1 cellular context compared by ENCODE assay signal in the genomic region with DNA sequence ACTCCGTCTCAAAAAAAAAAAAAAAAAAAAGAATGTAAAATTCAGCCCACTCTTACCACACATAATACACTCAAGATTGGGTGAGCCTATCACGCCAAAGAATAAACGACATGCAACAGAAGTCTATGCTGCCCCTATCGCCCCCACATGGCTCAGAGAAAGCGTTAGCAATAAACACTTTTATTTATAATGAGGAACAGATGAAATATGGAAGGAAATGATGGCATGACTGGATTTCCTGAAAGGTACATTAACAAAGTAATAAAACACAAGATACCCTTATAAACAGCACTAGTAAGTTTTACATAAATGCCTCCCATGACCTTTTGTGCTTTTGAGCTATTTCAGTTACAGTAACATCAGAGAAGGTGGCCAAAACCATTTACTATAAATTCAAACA.
TF ChIP-seq lines count a peak whose summit lies in the region.

No MANE protein-coding gene starts in this region.

TF ChIP-seq in K562, 482 proteins besides CTCF, POLR2A, EP300 and RAD21 (continued from another document):
- TF ChIP-seq, protein P1, sequence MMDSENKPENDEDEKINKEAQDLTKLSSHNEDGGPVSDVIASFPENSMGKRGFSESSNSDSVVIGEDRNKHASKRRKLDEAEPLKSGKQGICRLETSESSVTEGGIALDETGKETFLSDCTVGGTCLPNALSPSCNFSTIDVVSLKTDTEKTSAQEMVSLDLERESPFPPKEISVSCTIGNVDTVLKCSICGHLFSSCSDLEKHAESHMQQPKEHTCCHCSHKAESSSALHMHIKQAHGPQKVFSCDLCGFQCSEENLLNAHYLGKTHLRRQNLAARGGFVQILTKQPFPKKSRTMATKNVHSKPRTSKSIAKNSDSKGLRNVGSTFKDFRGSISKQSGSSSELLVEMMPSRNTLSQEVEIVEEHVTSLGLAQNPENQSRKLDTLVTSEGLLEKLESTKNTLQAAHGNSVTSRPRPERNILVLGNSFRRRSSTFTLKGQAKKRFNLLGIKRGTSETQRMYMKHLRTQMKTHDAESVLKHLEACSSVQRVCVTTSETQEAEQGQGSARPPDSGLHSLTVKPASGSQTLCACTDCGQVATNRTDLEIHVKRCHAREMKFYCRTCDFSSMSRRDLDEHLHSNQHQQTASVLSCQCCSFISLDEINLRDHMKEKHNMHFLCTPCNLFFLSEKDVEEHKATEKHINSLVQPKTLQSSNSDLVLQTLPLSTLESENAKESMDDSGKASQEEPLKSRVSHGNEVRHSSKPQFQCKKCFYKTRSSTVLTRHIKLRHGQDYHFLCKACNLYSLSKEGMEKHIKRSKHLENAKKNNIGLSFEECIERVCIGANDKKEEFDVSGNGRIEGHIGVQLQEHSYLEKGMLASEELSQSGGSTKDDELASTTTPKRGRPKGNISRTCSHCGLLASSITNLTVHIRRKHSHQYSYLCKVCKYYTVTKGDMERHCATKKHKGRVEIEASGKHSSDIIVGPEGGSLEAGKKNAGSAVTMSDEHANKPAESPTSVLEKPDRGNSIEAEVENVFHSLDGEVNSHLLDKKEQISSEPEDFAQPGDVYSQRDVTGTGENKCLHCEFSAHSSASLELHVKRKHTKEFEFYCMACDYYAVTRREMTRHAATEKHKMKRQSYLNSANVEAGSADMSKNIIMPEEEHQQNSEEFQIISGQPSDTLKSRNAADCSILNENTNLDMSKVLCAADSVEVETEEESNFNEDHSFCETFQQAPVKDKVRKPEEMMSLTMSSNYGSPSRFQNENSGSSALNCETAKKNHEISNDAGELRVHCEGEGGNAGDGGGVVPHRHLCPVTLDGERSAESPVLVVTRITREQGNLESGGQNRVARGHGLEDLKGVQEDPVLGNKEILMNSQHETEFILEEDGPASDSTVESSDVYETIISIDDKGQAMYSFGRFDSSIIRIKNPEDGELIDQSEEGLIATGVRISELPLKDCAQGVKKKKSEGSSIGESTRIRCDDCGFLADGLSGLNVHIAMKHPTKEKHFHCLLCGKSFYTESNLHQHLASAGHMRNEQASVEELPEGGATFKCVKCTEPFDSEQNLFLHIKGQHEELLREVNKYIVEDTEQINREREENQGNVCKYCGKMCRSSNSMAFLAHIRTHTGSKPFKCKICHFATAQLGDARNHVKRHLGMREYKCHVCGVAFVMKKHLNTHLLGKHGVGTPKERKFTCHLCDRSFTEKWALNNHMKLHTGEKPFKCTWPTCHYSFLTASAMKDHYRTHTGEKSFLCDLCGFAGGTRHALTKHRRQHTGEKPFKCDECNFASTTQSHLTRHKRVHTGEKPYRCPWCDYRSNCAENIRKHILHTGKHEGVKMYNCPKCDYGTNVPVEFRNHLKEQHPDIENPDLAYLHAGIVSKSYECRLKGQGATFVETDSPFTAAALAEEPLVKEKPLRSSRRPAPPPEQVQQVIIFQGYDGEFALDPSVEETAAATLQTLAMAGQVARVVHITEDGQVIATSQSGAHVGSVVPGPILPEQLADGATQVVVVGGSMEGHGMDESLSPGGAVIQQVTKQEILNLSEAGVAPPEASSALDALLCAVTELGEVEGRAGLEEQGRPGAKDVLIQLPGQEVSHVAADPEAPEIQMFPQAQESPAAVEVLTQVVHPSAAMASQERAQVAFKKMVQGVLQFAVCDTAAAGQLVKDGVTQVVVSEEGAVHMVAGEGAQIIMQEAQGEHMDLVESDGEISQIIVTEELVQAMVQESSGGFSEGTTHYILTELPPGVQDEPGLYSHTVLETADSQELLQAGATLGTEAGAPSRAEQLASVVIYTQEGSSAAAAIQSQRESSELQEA (IDR thresholded peaks at IDR 0.05; ENCODE audit: low read depth), result no peak
- TF ChIP-seq PHB (CRISPR knock-in tag; IDR thresholded peaks at IDR 0.05), result no peak
- no peak for TF ChIP-seq JUND (IDR thresholded peaks at IDR 0.05; ENCODE audit: borderline replicate concordance, low read depth, low read length)
- TF ChIP-seq JUND (tag; IDR thresholded peaks at IDR 0.05; ENCODE audit: borderline replicate concordance, low read depth, low read length), result no peak
- no peak for TF ChIP-seq POLR2AphosphoS2 (IDR thresholded peaks at IDR 0.05; ENCODE audit: low read length)
- no peak for TF ChIP-seq ZNF551 (CRISPR knock-in tag; IDR thresholded peaks at IDR 0.05)
